Comparison of ENCODE assay signal across 15 cellular contexts in genomic region chr1:116765962-116766361, GRCh38. TPM values are rescaled to one million over a fixed set of nuclear protein-coding genes. Genes with fewer than 3 reads are reported as not detected.
A peak's percentile ranks its signal among the peaks of the same experiment; 100 is the strongest.
DNase-seq lines count a peak whose midpoint lies in the region; ATAC-seq, FAIRE-seq and TF ChIP-seq lines count a peak whose summit lies in the region.
"Had no signal": no experiment of that assay in that cellular context is flagged by ENCODE, and none has a peak within 500 bp of the region (broad histone marks: within the 10 kb centered on the region; RNA-seq: fewer than 3 reads in every experiment).

No MANE protein-coding gene starts in this region.

- no peaks in the 10 kb centered on the region for H3K27me3 ChIP-seq in upper lobe of left lung
- H3K27me3 ChIP-seq: BE2C had no signal

- peak overlapping the region; percentile 100 for H3K27ac Mint-ChIP-seq in activated naive CD4-positive, alpha-beta T cell treated with anti-CD3 and anti-CD28 coated beads, Interleukin-2, amount 50 U/mL, for 24 hours
- H3K27ac Mint-ChIP-seq: H9; progenitor cell of endocrine pancreas; stimulated activated memory B cell treated with anti-CD40 and anti-IgM and Interleukin-4, amounts not matched to agents 10 μg/mL and 1 μg/mL and 100 μg/mL, for 72 hours had no signal

- H3K4me3 ChIP-seq in fibroblast of mammary gland (ENCODE audit: control insufficient read depth, low read depth, low read length) (no peak overlapping the region), upper lobe of left lung (no peak overlapping the region)
- H3K4me3 ChIP-seq: cardiac muscle cell had no signal

- TF ChIP-seq POLR2A in upper lobe of left lung (IDR thresholded peaks at IDR 0.05) (no peak), H54 (IDR thresholded peaks at IDR 0.05; ENCODE audit: low read depth, low read length) (no peak)

- H3K27ac ChIP-seq in upper lobe of left lung = peak overlapping the region in 2 of 4 donors; percentile 10 to 18
- H3K27ac ChIP-seq: cardiac muscle cell had no signal

- H3K4me1 Mint-ChIP-seq in activated naive CD4-positive, alpha-beta T cell treated with anti-CD3 and anti-CD28 coated beads, Interleukin-2, amount 50 U/mL, for 24 hours = peaks cover 97% of the 10 kb centered on the region

- TF ChIP-seq CTCF in fibroblast of mammary gland (conservative IDR thresholded peaks at IDR 0.05; ENCODE audit: control insufficient read depth, insufficient read depth, low read depth, low read length) = no peak
- no peak for TF ChIP-seq CTCF in upper lobe of left lung (IDR thresholded peaks at IDR 0.05)

- H3K9me3 ChIP-seq in upper lobe of left lung = no peaks in the 10 kb centered on the region
- H3K9me3 ChIP-seq: BE2C had no signal

- WGBS in upper lobe of left lung, 2 donors = 77 to 83% methylated on average over 4 of the region's 4 CpGs

- no peaks in the 10 kb centered on the region for H3K27me3 Mint-ChIP-seq in activated naive CD4-positive, alpha-beta T cell treated with anti-CD3 and anti-CD28 coated beads, Interleukin-2, amount 50 U/mL, for 24 hours
- H3K27me3 Mint-ChIP-seq: progenitor cell of endocrine pancreas had no signal

- H3K4me3 Mint-ChIP-seq in activated naive CD4-positive, alpha-beta T cell treated with anti-CD3 and anti-CD28 coated beads, Interleukin-2, amount 50 U/mL, for 24 hours = peak overlapping the region; percentile 73
- H3K4me3 Mint-ChIP-seq: H9; stimulated activated memory B cell treated with anti-CD40 and anti-IgM and Interleukin-4, amounts not matched to agents 10 μg/mL and 1 μg/mL and 100 μg/mL, for 72 hours had no signal

- DNase-seq in activated naive CD4-positive, alpha-beta T cell treated with anti-CD3 and anti-CD28 coated beads, Interleukin-2, amount 50 U/mL, for 16 hours = no peak
- peak; percentile 69 for DNase-seq in activated CD8-positive, alpha-beta memory T cell treated with anti-CD3 and anti-CD28 coated beads, Interleukin-2, amount 50 U/mL, for 48 hours
- DNase-seq in fibroblast of mammary gland (ENCODE audit: low read depth) = peak; percentile 80
- peak; percentile 5 to 59 for DNase-seq in upper lobe of left lung
- DNase-seq in NCI-H1694 (lab: John Stamatoyannopoulos, UW) = no peak
- no peak for DNase-seq in H54 (ENCODE audit: insufficient read length, low spot score)
- no peak for DNase-seq in SIG-M5 (lab: John Stamatoyannopoulos, UW)
- DNase-seq: BE2C, H9 had no signal

- TF ChIP-seq EP300 in upper lobe of left lung (IDR thresholded peaks at IDR 0.05) = no peak

- peaks cover 0 to 15% (median 4%) of the 10 kb centered on the region in 4 donors for H3K4me1 ChIP-seq in upper lobe of left lung
- H3K4me1 ChIP-seq: BE2C had no signal

- no peak for ATAC-seq in upper lobe of left lung (ENCODE audit: low FRiP score in 2 of 2)
- ATAC-seq: stimulated activated memory B cell treated with anti-CD40 and anti-IgM and Interleukin-4, amounts not matched to agents 10 μg/mL and 1 μg/mL and 100 μg/mL, for 72 hours had no signal

- H3K36me3 Mint-ChIP-seq in activated naive CD4-positive, alpha-beta T cell treated with anti-CD3 and anti-CD28 coated beads, Interleukin-2, amount 50 U/mL, for 24 hours = peaks cover 71% of the 10 kb centered on the region
- H3K36me3 Mint-ChIP-seq: stimulated activated memory B cell treated with anti-CD40 and anti-IgM and Interleukin-4, amounts not matched to agents 10 μg/mL and 1 μg/mL and 100 μg/mL, for 72 hours had no signal

- FAIRE-seq in H54 (lab: Jason Lieb, UNC) = no peak
- FAIRE-seq: GM19239 had no signal

- H3K9me3 Mint-ChIP-seq in activated naive CD4-positive, alpha-beta T cell treated with anti-CD3 and anti-CD28 coated beads, Interleukin-2, amount 50 U/mL, for 24 hours = no peaks in the 10 kb centered on the region
- H3K9me3 Mint-ChIP-seq: stimulated activated memory B cell treated with anti-CD40 and anti-IgM and Interleukin-4, amounts not matched to agents 10 μg/mL and 1 μg/mL and 100 μg/mL, for 72 hours had no signal

- H3K36me3 ChIP-seq in upper lobe of left lung = no peaks in the 10 kb centered on the region
- H3K36me3 ChIP-seq: BE2C, cardiac muscle cell had no signal

RNA-seq across cellular contexts. Expression of gene CD2, which starts 11.7 kb away (rescaled TPM):
- 10 to 100 TPM in 2 of 6 donors, 1 to 10 TPM in 4; 3.8 to 23.5 (median 7.9) TPM for total RNA-seq in upper lobe of left lung
- total RNA-seq: cardiac muscle cell, epithelial cell of proximal tubule, H9, progenitor cell of endocrine pancreas had no signal

Comparison
In these comparisons a context has a peak if more than half of its experiments do, and no peak if none do; other contexts are left out.
1. DNase-seq: peak in activated CD8-positive, alpha-beta memory T cell treated with anti-CD3 and anti-CD28 coated beads, Interleukin-2, amount 50 U/mL, for 48 hours (single experiment), fibroblast of mammary gland (single experiment) and upper lobe of left lung (2 of 2); none in activated naive CD4-positive, alpha-beta T cell treated with anti-CD3 and anti-CD28 coated beads, Interleukin-2, amount 50 U/mL, for 16 hours (single experiment), NCI-H1694 (single experiment), H54 (single experiment) and SIG-M5 (single experiment).